Comparison of ENCODE assay signal across 8 cellular contexts in the genomic region with DNA sequence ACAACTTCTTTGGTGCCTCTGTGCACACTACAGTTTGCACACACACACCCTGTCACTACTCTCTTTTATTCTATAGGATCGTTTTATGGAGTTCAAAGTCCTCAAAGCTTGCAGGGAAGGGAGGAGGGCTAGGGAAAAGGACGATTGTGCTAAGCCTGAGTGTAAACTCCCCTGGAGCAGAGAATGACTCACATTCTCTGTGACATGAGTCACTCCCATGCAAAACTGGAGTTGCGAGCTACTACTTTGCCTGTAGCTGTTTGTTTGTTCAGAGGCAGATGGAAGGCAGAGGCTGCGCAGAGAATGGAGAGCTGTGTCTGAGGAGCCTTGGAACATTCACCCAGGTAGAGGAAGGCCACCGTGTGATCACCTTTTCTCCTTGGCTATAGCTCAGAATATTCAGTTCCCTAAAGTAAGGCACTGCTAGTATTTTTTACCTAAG.
DNase-seq lines count a peak whose midpoint lies in the region; ATAC-seq and TF ChIP-seq lines count a peak whose summit lies in the region.

No MANE protein-coding gene starts in this region.

- ATAC-seq in GM21381 (IDR thresholded peaks at IDR 0.05; ENCODE audit: unreplicated experiment) = peak; percentile 93
- ATAC-seq in HG03520 (IDR thresholded peaks at IDR 0.05; ENCODE audit: unreplicated experiment) = peak; percentile 98
- no peak for ATAC-seq in HG03139 (IDR thresholded peaks at IDR 0.05; ENCODE audit: unreplicated experiment)

- peak; percentile 92 for DNase-seq in ELR (ENCODE audit: low read depth)
- DNase-seq in epidermal melanocyte (ENCODE audit: insufficient read length, low spot score) = peak; percentile 67
- peak; percentile 81 for DNase-seq in myocyte (ENCODE audit: low read depth)
- no peak for DNase-seq in cerebellar nuclear complex (lab: John Stamatoyannopoulos, UW)

TF ChIP-seq in PFSK-1, 5 proteins besides CTCF, POLR2A, EP300 and RAD21:
- peak; percentile 59 for TF ChIP-seq FOXP2 (optimal IDR thresholded peaks at IDR 0.05; ENCODE audit: borderline replicate concordance, extremely low read depth, extremely low read length, insufficient read depth)
- TF ChIP-seq TAF1 (IDR thresholded peaks at IDR 0.05; ENCODE audit: borderline replicate concordance, insufficient read depth, low read length) = no peak
- no peak for TF ChIP-seq SIN3A (IDR thresholded peaks at IDR 0.05; ENCODE audit: borderline replicate concordance, insufficient read depth, low read length)
- no peak for TF ChIP-seq POLR2AphosphoS5 (IDR thresholded peaks at IDR 0.05; ENCODE audit: low read depth, low read length)
- TF ChIP-seq, protein P1, sequence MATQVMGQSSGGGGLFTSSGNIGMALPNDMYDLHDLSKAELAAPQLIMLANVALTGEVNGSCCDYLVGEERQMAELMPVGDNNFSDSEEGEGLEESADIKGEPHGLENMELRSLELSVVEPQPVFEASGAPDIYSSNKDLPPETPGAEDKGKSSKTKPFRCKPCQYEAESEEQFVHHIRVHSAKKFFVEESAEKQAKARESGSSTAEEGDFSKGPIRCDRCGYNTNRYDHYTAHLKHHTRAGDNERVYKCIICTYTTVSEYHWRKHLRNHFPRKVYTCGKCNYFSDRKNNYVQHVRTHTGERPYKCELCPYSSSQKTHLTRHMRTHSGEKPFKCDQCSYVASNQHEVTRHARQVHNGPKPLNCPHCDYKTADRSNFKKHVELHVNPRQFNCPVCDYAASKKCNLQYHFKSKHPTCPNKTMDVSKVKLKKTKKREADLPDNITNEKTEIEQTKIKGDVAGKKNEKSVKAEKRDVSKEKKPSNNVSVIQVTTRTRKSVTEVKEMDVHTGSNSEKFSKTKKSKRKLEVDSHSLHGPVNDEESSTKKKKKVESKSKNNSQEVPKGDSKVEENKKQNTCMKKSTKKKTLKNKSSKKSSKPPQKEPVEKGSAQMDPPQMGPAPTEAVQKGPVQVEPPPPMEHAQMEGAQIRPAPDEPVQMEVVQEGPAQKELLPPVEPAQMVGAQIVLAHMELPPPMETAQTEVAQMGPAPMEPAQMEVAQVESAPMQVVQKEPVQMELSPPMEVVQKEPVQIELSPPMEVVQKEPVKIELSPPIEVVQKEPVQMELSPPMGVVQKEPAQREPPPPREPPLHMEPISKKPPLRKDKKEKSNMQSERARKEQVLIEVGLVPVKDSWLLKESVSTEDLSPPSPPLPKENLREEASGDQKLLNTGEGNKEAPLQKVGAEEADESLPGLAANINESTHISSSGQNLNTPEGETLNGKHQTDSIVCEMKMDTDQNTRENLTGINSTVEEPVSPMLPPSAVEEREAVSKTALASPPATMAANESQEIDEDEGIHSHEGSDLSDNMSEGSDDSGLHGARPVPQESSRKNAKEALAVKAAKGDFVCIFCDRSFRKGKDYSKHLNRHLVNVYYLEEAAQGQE (IDR thresholded peaks at IDR 0.05; ENCODE audit: insufficient read depth in 1 of 2, low read depth in 2 of 2, low read length in 2 of 2) = no peak

Comparison
In these comparisons a context has a peak if more than half of its experiments do, and no peak if none do; other contexts are left out.
1. DNase-seq: peak in ELR (single experiment), epidermal melanocyte (single experiment) and myocyte (single experiment); none in cerebellar nuclear complex (0 of 2).